ENCODE assay signal across 1 cellular context in the genomic region with DNA sequence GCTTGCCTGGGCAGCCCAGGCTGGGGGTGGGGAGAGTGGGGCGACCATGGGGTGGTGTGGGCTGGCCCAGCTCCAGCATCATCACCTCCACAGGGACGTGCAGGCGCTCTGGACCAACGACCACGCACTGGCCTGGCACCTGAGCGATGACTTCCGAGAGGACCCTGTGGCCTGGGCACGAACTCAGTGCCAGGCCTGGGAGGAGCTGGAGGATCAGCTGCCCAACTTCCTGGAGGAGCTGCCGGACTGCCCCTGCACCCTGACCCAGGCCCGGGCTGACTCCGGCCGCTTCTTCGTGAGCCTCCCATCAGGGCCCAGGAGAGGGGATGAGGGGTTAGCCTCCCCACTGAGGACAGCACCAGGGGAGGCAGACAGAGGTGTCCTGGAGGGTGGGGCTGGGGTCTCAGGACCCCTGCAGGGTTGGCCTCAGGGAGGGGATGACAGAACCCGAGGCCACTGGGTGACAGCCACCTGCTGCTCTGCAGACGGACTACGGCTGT.
TF ChIP-seq lines count a peak whose summit lies in the region.

No MANE protein-coding gene starts in this region.

TF ChIP-seq in H1, 55 proteins besides CTCF, POLR2A, EP300 and RAD21 (continued from another document):
- TF ChIP-seq TBP (IDR thresholded peaks at IDR 0.05; ENCODE audit: low read depth, low read length) (no peak), CREB1 (IDR thresholded peaks at IDR 0.05) (no peak), RXRA (IDR thresholded peaks at IDR 0.05; ENCODE audit: insufficient read depth, low read depth, low read length) (no peak), EZH2 (IDR thresholded peaks at IDR 0.05; ENCODE audit: low read depth, low read length, severe bottlenecking) (no peak), SP2 (IDR thresholded peaks at IDR 0.05; ENCODE audit: low read length) (no peak), CBX8 (IDR thresholded peaks at IDR 0.05; ENCODE audit: borderline replicate concordance, low read depth, low read length) (no peak), ZNF274 (IDR thresholded peaks at IDR 0.05; ENCODE audit: borderline replicate concordance, extremely low read depth, low read length) (no peak), SAP30 (IDR thresholded peaks at IDR 0.05; ENCODE audit: insufficient read depth, insufficient replicate concordance, low read length) (no peak), YY1 (IDR thresholded peaks at IDR 0.05; ENCODE audit: low read depth, low read length) (no peak)
- TF ChIP-seq, protein P1, sequence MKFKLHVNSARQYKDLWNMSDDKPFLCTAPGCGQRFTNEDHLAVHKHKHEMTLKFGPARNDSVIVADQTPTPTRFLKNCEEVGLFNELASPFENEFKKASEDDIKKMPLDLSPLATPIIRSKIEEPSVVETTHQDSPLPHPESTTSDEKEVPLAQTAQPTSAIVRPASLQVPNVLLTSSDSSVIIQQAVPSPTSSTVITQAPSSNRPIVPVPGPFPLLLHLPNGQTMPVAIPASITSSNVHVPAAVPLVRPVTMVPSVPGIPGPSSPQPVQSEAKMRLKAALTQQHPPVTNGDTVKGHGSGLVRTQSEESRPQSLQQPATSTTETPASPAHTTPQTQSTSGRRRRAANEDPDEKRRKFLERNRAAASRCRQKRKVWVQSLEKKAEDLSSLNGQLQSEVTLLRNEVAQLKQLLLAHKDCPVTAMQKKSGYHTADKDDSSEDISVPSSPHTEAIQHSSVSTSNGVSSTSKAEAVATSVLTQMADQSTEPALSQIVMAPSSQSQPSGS (IDR thresholded peaks at IDR 0.05; ENCODE audit: low read length), result no peak
- TF ChIP-seq, protein P2, sequence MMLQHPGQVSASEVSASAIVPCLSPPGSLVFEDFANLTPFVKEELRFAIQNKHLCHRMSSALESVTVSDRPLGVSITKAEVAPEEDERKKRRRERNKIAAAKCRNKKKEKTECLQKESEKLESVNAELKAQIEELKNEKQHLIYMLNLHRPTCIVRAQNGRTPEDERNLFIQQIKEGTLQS (IDR thresholded peaks at IDR 0.05; ENCODE audit: insufficient read depth, low read depth, low read length), result no peak
